In genomic region chr20:50380697-50381040, GRCh38 we compare ENCODE assay signal across 9 cellular contexts.
DNase-seq lines count a peak whose midpoint lies in the region; ATAC-seq and TF ChIP-seq lines count a peak whose summit lies in the region.
"Had no signal": no experiment of that assay in that cellular context is flagged by ENCODE, and none has a peak within 500 bp of the region (broad histone marks: within the 10 kb centered on the region; RNA-seq: fewer than 3 reads in every experiment).

No MANE protein-coding gene starts in this region.

- TF ChIP-seq CTCF in gastroesophageal sphincter (IDR thresholded peaks at IDR 0.05) = peak in 3 of 4 experiments; percentile 57 to 68 (median 65)
- peak in 2 of 3 experiments; percentile 15 to 44 for TF ChIP-seq CTCF in testis (IDR thresholded peaks at IDR 0.05)

- TF ChIP-seq POLR2A in gastroesophageal sphincter (IDR thresholded peaks at IDR 0.05) = no peak
- no peak for TF ChIP-seq POLR2A in testis (IDR thresholded peaks at IDR 0.05)

- WGBS in gastroesophageal sphincter (ENCODE audit: low coverage in 1 of 2), 2 donors = 20% methylated on average over 3 of the region's 5 CpGs; no CpG with 5 or more reads in 1 of the 2 donors
- WGBS in testis, 2 donors = 37 to 53% methylated on average over 5 of the region's 5 CpGs

- peaks cover 7 to 38% (median 16%) of the 10 kb centered on the region in 3 donors for H3K4me1 ChIP-seq in gastroesophageal sphincter
- peaks cover 30% of the 10 kb centered on the region for H3K4me1 ChIP-seq in testis

- peak overlapping the region; percentile 14 to 84 (median 74) for H3K27ac ChIP-seq in gastroesophageal sphincter
- H3K27ac ChIP-seq in testis = peak overlapping the region; percentile 20 to 76

- H3K9me3 ChIP-seq in gastroesophageal sphincter = no peaks in the 10 kb centered on the region
- H3K9me3 ChIP-seq in testis = no peaks in the 10 kb centered on the region

- H3K36me3 ChIP-seq in gastroesophageal sphincter (no peaks in the 10 kb centered on the region), testis (ENCODE audit: low read depth, missing control alignments) (no peaks in the 10 kb centered on the region)

- ATAC-seq in gastroesophageal sphincter = no peak

- no peaks in the 10 kb centered on the region for H3K27me3 ChIP-seq in gastroesophageal sphincter
- H3K27me3 ChIP-seq in testis = no peaks in the 10 kb centered on the region

- TF ChIP-seq EP300 in gastroesophageal sphincter (IDR thresholded peaks at IDR 0.05) = no peak

- intact Hi-C loops in testis (cut with DNase I; ENCODE audit: low total_unique reads) = no loop called here

- H3K4me3 ChIP-seq in gastroesophageal sphincter (no peak overlapping the region), testis (no peak overlapping the region)

- DNase-seq in DMS 273 (lab: John Stamatoyannopoulos, UW; ENCODE audit: unreplicated experiment) (peak; percentile 51), DMS 273 treated with DMSO at 0.1 percent for 48 hours (lab: John Stamatoyannopoulos, UW) (no peak), SK-N-DZ (ENCODE audit: low spot score) (peak; percentile 52), testis (peak; percentile 63), superior temporal gyrus (ENCODE audit: extremely low spot score) (no peak), CD1c-positive myeloid dendritic cell (ENCODE audit: extremely low spot score) (no peak), SW 1271 (lab: John Stamatoyannopoulos, UW) (no peak)
- DNase-seq: activated CD4-positive, alpha-beta T cell treated with anti-CD3 and anti-CD28 coated beads, Interleukin-2, amount 50 U/mL, for 4 hours had no signal

Comparison
In these comparisons a context has a peak if more than half of its experiments do, and no peak if none do; other contexts are left out.
1. DNase-seq: peak in DMS 273 (single experiment), SK-N-DZ (single experiment) and testis (single experiment); none in DMS 273 treated with DMSO at 0.1 percent for 48 hours (single experiment), superior temporal gyrus (single experiment), CD1c-positive myeloid dendritic cell (single experiment) and SW 1271 (0 of 2).